2 cellular contexts compared by ENCODE assay signal in genomic region chr4:125316391-125316780, GRCh38.
TF ChIP-seq lines count a peak whose summit lies in the region.

No MANE protein-coding gene starts in this region.

TF ChIP-seq in IMR-90, 13 proteins besides CTCF, POLR2A, EP300 and RAD21:
- TF ChIP-seq MXI1 (IDR thresholded peaks at IDR 0.05; ENCODE audit: borderline replicate concordance, low read depth, low read length) = peak; percentile 26; the same call in 1 of the 2 replicates
- no peak for TF ChIP-seq FOS (IDR thresholded peaks at IDR 0.05; ENCODE audit: low read depth, low read length)

TF ChIP-seq in GM12878, 131 proteins besides CTCF, POLR2A, EP300 and RAD21:
- TF ChIP-seq NRF1 (conservative IDR thresholded peaks at IDR 0.05; ENCODE audit: low read depth, low read length) (no peak), CREB1 (IDR thresholded peaks at IDR 0.05; ENCODE audit: low read depth) (no peak), TCF7 (IDR thresholded peaks at IDR 0.05; ENCODE audit: borderline replicate concordance) (no peak), FOS (IDR thresholded peaks at IDR 0.05; ENCODE audit: borderline replicate concordance, extremely low read depth, insufficient read length) (no peak), ZBTB11 (CRISPR knock-in tag; IDR thresholded peaks at IDR 0.05) (no peak), EED (IDR thresholded peaks at IDR 0.05; ENCODE audit: low read depth) (no peak), NFYA (IDR thresholded peaks at IDR 0.05; ENCODE audit: borderline replicate concordance, low read depth, low read length) (no peak), RBBP5 (conservative IDR thresholded peaks at IDR 0.05) (no peak), HCFC1 (IDR thresholded peaks at IDR 0.05; ENCODE audit: low read length) (no peak), BACH1 (IDR thresholded peaks at IDR 0.05; ENCODE audit: borderline replicate concordance) (no peak)
